Comparison of ENCODE assay signal across 13 cellular contexts in genomic region chrX:13897571-13897970, GRCh38.
"Had no signal": no experiment of that assay in that cellular context is flagged by ENCODE, and none has a peak within 500 bp of the region (broad histone marks: within the 10 kb centered on the region; RNA-seq: fewer than 3 reads in every experiment).

No MANE protein-coding gene starts in this region.

- ATAC-seq: activated T-helper 17 cell treated with anti-CD3 and anti-CD28 coated beads, Interleukin-2, amount 50 U/mL, for 72 hours; gastroesophageal sphincter; mucosa of descending colon; naive thymus-derived CD4-positive, alpha-beta T cell; stimulated activated memory B cell treated with anti-CD40 and anti-IgM and Interleukin-4, amounts not matched to agents 10 μg/mL and 1 μg/mL and 100 μg/mL, for 72 hours had no signal

- H3K4me1 Mint-ChIP-seq: activated T-helper 17 cell treated with anti-CD3 and anti-CD28 coated beads, Interleukin-2, amount 50 U/mL, for 72 hours; central memory CD8-positive, alpha-beta T cell; naive thymus-derived CD4-positive, alpha-beta T cell; stimulated activated memory B cell treated with anti-CD40 and anti-IgM and Interleukin-4, amounts not matched to agents 10 μg/mL and 1 μg/mL and 100 μg/mL, for 72 hours had no signal

- DNase-seq: activated CD4-positive, alpha-beta T cell treated with anti-CD3 and anti-CD28 coated beads for 1 hour; activated CD4-positive, alpha-beta T cell treated with anti-CD3 and anti-CD28 coated beads, Interleukin-2, amount 50 U/mL, for 4 hours; activated naive CD4-positive, alpha-beta T cell treated with Interleukin-2 at 50 U/mL for 16 hours; cortex of kidney; effector memory CD4-positive, alpha-beta T cell; mucosa of descending colon; naive thymus-derived CD4-positive, alpha-beta T cell had no signal

- H3K27ac Mint-ChIP-seq: activated T-helper 17 cell treated with anti-CD3 and anti-CD28 coated beads, Interleukin-2, amount 50 U/mL, for 72 hours; naive thymus-derived CD4-positive, alpha-beta T cell; stimulated activated memory B cell treated with anti-CD40 and anti-IgM and Interleukin-4, amounts not matched to agents 10 μg/mL and 1 μg/mL and 100 μg/mL, for 72 hours had no signal

- H3K9me3 Mint-ChIP-seq: activated T-helper 17 cell treated with anti-CD3 and anti-CD28 coated beads, Interleukin-2, amount 50 U/mL, for 72 hours; central memory CD8-positive, alpha-beta T cell; naive thymus-derived CD4-positive, alpha-beta T cell; stimulated activated memory B cell treated with anti-CD40 and anti-IgM and Interleukin-4, amounts not matched to agents 10 μg/mL and 1 μg/mL and 100 μg/mL, for 72 hours had no signal

- H3K36me3 Mint-ChIP-seq: naive thymus-derived CD4-positive, alpha-beta T cell; stimulated activated memory B cell treated with anti-CD40 and anti-IgM and Interleukin-4, amounts not matched to agents 10 μg/mL and 1 μg/mL and 100 μg/mL, for 72 hours had no signal

- H3K27ac ChIP-seq: neutrophil had no signal

- H3K4me3 Mint-ChIP-seq: activated T-helper 17 cell treated with anti-CD3 and anti-CD28 coated beads, Interleukin-2, amount 50 U/mL, for 72 hours; central memory CD8-positive, alpha-beta T cell; naive thymus-derived CD4-positive, alpha-beta T cell; stimulated activated memory B cell treated with anti-CD40 and anti-IgM and Interleukin-4, amounts not matched to agents 10 μg/mL and 1 μg/mL and 100 μg/mL, for 72 hours had no signal

- H3K27me3 Mint-ChIP-seq: activated T-helper 17 cell treated with anti-CD3 and anti-CD28 coated beads, Interleukin-2, amount 50 U/mL, for 72 hours; stimulated activated memory B cell treated with anti-CD40 and anti-IgM and Interleukin-4, amounts not matched to agents 10 μg/mL and 1 μg/mL and 100 μg/mL, for 72 hours had no signal

- H3K4me3 ChIP-seq: gastroesophageal sphincter, mucosa of descending colon, tibial artery had no signal
